2 cellular contexts compared by ENCODE assay signal in the genomic region with DNA sequence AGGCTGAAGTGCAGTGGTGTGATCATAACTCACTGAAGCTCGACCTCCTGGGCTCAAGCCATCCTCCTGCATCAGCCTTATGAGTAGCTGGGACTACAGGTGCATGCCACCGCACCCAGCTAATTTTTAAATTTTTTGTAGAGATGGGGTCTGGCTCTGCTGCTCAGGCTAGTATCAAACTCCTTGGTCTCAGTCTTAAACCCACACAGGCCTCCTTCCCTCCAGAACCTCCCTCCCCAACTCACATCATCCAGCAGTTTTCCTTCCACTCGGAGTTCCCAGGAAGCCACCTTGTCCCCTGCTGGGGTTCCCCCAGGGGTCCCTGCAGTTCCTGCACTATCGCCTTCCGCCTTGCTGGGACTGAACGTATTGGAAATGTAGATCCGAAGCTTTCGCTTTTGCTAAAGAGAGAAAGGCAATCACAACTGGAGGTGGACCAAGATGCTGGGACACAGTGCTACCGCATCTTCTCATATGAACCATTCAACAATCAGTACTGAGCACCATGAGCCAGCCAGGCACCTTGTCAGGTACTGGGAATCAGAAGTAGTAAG.
A peak's percentile ranks its signal among the peaks of the same experiment; 100 is the strongest.
TF ChIP-seq lines count a peak whose summit lies in the region.

No MANE protein-coding gene starts in this region.

TF ChIP-seq in HepG2, 621 proteins besides CTCF, POLR2A, EP300 and RAD21:
- TF ChIP-seq DBP (CRISPR knock-in tag; IDR thresholded peaks at IDR 0.05; ENCODE audit: not compliant biosample characterization) (no peak), SP4 (CRISPR knock-in tag; IDR thresholded peaks at IDR 0.05) (0 out of 2 replicates have a peak, but pooled peaks have one; percentile 20), ZNF451 (CRISPR knock-in tag; IDR thresholded peaks at IDR 0.05) (peak; percentile 13; the same call in 1 of the 2 replicates)
- TF ChIP-seq, protein P1, sequence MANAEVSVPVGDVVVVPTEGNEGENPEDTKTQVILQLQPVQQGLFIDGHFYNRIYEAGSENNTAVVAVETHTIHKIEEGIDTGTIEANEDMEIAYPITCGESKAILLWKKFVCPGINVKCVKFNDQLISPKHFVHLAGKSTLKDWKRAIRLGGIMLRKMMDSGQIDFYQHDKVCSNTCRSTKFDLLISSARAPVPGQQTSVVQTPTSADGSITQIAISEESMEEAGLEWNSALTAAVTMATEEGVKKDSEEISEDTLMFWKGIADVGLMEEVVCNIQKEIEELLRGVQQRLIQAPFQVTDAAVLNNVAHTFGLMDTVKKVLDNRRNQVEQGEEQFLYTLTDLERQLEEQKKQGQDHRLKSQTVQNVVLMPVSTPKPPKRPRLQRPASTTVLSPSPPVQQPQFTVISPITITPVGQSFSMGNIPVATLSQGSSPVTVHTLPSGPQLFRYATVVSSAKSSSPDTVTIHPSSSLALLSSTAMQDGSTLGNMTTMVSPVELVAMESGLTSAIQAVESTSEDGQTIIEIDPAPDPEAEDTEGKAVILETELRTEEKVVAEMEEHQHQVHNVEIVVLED (CRISPR knock-in tag; IDR thresholded peaks at IDR 0.05; ENCODE audit: borderline replicate concordance), result 0 out of 2 replicates have a peak, but pooled peaks have one; percentile 4
TF ChIP-seq in HepG2: peak in this region for 3.

TF ChIP-seq in WTC11, 78 proteins besides CTCF, POLR2A, EP300 and RAD21:
- TF ChIP-seq, protein P2, sequence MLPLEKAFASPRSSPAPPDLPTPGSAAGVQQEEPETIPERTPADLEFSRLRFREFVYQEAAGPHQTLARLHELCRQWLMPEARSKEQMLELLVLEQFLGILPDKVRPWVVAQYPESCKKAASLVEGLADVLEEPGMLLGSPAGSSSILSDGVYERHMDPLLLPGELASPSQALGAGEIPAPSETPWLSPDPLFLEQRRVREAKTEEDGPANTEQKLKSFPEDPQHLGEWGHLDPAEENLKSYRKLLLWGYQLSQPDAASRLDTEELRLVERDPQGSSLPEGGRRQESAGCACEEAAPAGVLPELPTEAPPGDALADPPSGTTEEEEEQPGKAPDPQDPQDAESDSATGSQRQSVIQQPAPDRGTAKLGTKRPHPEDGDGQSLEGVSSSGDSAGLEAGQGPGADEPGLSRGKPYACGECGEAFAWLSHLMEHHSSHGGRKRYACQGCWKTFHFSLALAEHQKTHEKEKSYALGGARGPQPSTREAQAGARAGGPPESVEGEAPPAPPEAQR (CRISPR knock-in tag; IDR thresholded peaks at IDR 0.05), result no peak
- TF ChIP-seq RELA (CRISPR knock-in tag; IDR thresholded peaks at IDR 0.05; ENCODE audit: borderline replicate concordance) (no peak), TEAD1 (CRISPR knock-in tag; IDR thresholded peaks at IDR 0.05) (no peak)
